Comparison of ENCODE assay signal across 19 cellular contexts in genomic region chr6:21377356-21377755, GRCh38.
DNase-seq lines count a peak whose midpoint lies in the region; ATAC-seq, FAIRE-seq and TF ChIP-seq lines count a peak whose summit lies in the region.
"Had no signal": no experiment of that assay in that cellular context is flagged by ENCODE, and none has a peak within 500 bp of the region (broad histone marks: within the 10 kb centered on the region; RNA-seq: fewer than 3 reads in every experiment).

No MANE protein-coding gene starts in this region.

- H4K91ac ChIP-seq in H1 (replicated peaks; ENCODE audit: insufficient read length, low read length) (no peak overlapping the region), trophoblast cell (ENCODE audit: low read depth, low read length) (peak overlapping the region; percentile 71)

- no peaks in the 10 kb centered on the region for H3K23me2 ChIP-seq in H1 (ENCODE audit: low read depth, low read length)

- no peak overlapping the region for H2BK20ac ChIP-seq in H1 (ENCODE audit: low read length)

- H3K4me1 ChIP-seq in HepG2 (ENCODE audit: insufficient read depth, low read length) (peaks cover 46% of the 10 kb centered on the region), right lobe of liver (no peaks in the 10 kb centered on the region), H1 (replicated peaks in 1 of 4; ENCODE audit: control insufficient read depth in 3 of 4, insufficient read depth in 4 of 4, low read length in 3 of 4) (peaks cover 0 to 7% (median 0%) of the 10 kb centered on the region in 4 experiments; a peak in 3 of 7 replicates), trophoblast cell (ENCODE audit: control insufficient read depth in 1 of 2, insufficient read depth in 2 of 2, low read length in 2 of 2) (peaks cover 14 to 17% of the 10 kb centered on the region in 2 experiments)
- H3K4me1 ChIP-seq: HAP-1 had no signal

- no TSS peak for BruUV-seq in HepG2 (replicated peaks; lab: Mats Ljungman, UMichigan)

- H4K8ac ChIP-seq in H1 (ENCODE audit: extremely low read depth, insufficient read depth, low read length): no peak overlapping the region
- no peak overlapping the region for H4K8ac ChIP-seq in trophoblast cell (ENCODE audit: low read depth, low read length)

- H3K79me2 ChIP-seq in HepG2 (ENCODE audit: insufficient read depth, low read length): no peaks in the 10 kb centered on the region
- no peaks in the 10 kb centered on the region for H3K79me2 ChIP-seq in H1 (ENCODE audit: control insufficient read depth in 1 of 2, insufficient read depth in 2 of 2, low read length in 2 of 2)
- peaks cover 2% of the 10 kb centered on the region for H3K79me2 ChIP-seq in trophoblast cell (ENCODE audit: control insufficient read depth, insufficient read depth, low read length, poor library complexity)

- TF ChIP-seq RAD21 in HepG2 (CRISPR knock-in tag; IDR thresholded peaks at IDR 0.05) (no peak), H1 (IDR thresholded peaks at IDR 0.05 in 1 of 2, conservative IDR thresholded peaks at IDR 0.05 in 1 of 2; ENCODE audit: low read depth in 2 of 2, low read length in 2 of 2) (no peak)

- no peak for TF ChIP-seq POLR2A in HepG2 (IDR thresholded peaks at IDR 0.05; ENCODE audit: insufficient read depth in 1 of 2, low read depth in 2 of 2, low read length in 2 of 2)
- no peak for TF ChIP-seq POLR2A in right lobe of liver (IDR thresholded peaks at IDR 0.05)
- no peak for TF ChIP-seq POLR2A in H1 (IDR thresholded peaks at IDR 0.05; ENCODE audit: control extremely low read depth in 1 of 2, low read depth in 2 of 2, low read length in 2 of 2)

- H3K27me3 ChIP-seq in HepG2 (ENCODE audit: control insufficient read depth in 1 of 2, insufficient read depth in 2 of 2, low read length in 2 of 2): 0 out of 5 replicates have a peak, but pooled peaks cover 0 to 3% of the 10 kb centered on the region in 2 experiments
- H3K27me3 ChIP-seq in right lobe of liver: no peaks in the 10 kb centered on the region
- no peaks in the 10 kb centered on the region; a peak in 1 of 7 replicates for H3K27me3 ChIP-seq in H1 (replicated peaks in 1 of 4; ENCODE audit: control insufficient read depth in 3 of 4, extremely low read depth in 1 of 4, insufficient read depth in 3 of 4, low read length in 3 of 4)
- no peaks in the 10 kb centered on the region for H3K27me3 ChIP-seq in trophoblast cell (ENCODE audit: insufficient read depth, low read length)
- H3K27me3 ChIP-seq: BLaER1 treated with 17β-estradiol and CSF1 and Interleukin-3, amounts not matched to agents 10 nM and 100 nM had no signal

- H3K9ac ChIP-seq in HepG2 (ENCODE audit: insufficient read depth, low read depth, low read length) (no peak overlapping the region), H1 (replicated peaks in 1 of 4; ENCODE audit: extremely low read depth in 1 of 4, low read depth in 3 of 4, low read length in 3 of 4) (no peak overlapping the region), trophoblast cell (ENCODE audit: low read length) (no peak overlapping the region)
- H3K9ac ChIP-seq: BLaER1 treated with 17β-estradiol and CSF1 and Interleukin-3, amounts not matched to agents 10 nM and 100 nM had no signal

- no peak overlapping the region for H3K27ac ChIP-seq in HepG2 (ENCODE audit: extremely low read length, insufficient read depth, low read length)
- H3K27ac ChIP-seq in right lobe of liver: no peak overlapping the region
- H3K27ac ChIP-seq in H1 (ENCODE audit: low read depth, low read length): no peak overlapping the region
- H3K27ac ChIP-seq in trophoblast cell (ENCODE audit: low read depth, low read length): peak overlapping the region; percentile 43
- H3K27ac ChIP-seq: BLaER1 treated with 17β-estradiol and CSF1 and Interleukin-3, amounts not matched to agents 10 nM and 100 nM; HL-60 had no signal

- POLR2A ChIA-PET in HepG2 (lab: Yijun Ruan, JAX): no interaction called here
- POLR2A ChIA-PET in H1 (lab: Charles Lee; ENCODE audit: partially characterized antibody): no interaction called here

- H3K79me1 ChIP-seq in H1 (ENCODE audit: low read depth, low read length) (no peaks in the 10 kb centered on the region), trophoblast cell (ENCODE audit: low read length) (peaks cover 12% of the 10 kb centered on the region)

- no peaks in the 10 kb centered on the region for H3K27me3 Mint-ChIP-seq in stimulated activated memory B cell treated with anti-CD40 and anti-IgM and Interleukin-4, amounts not matched to agents 10 μg/mL and 1 μg/mL and 100 μg/mL, for 72 hours

- H3K4me3 ChIP-seq in HepG2 (replicated peaks in 1 of 3; ENCODE audit: insufficient read depth in 1 of 3, low read depth in 2 of 3, low read length in 3 of 3): no peak overlapping the region
- no peak overlapping the region for H3K4me3 ChIP-seq in right lobe of liver
- no peak overlapping the region for H3K4me3 ChIP-seq in H1 (ENCODE audit: extremely low read depth in 1 of 4, insufficient read depth in 2 of 4, low read depth in 3 of 4, low read length in 4 of 4)
- no peak overlapping the region for H3K4me3 ChIP-seq in trophoblast cell (ENCODE audit: low read depth, low read length)
- H3K4me3 ChIP-seq: BLaER1 treated with 17β-estradiol and CSF1 and Interleukin-3, amounts not matched to agents 10 nM and 100 nM; GM23338; HAP-1 had no signal

- peaks cover 8% of the 10 kb centered on the region for H3K4me1 Mint-ChIP-seq in stimulated activated memory B cell treated with anti-CD40 and anti-IgM and Interleukin-4, amounts not matched to agents 10 μg/mL and 1 μg/mL and 100 μg/mL, for 72 hours
- H3K4me1 Mint-ChIP-seq: CD4-positive, CD25-positive, alpha-beta regulatory T cell had no signal

- no peak for ATAC-seq in HepG2
- ATAC-seq in right lobe of liver: no peak
- ATAC-seq in stimulated activated memory B cell treated with anti-CD40 and anti-IgM and Interleukin-4, amounts not matched to agents 10 μg/mL and 1 μg/mL and 100 μg/mL, for 72 hours: no peak
- ATAC-seq: GM23338 had no signal

- no peak overlapping the region for H3K4me3 Mint-ChIP-seq in stimulated activated memory B cell treated with anti-CD40 and anti-IgM and Interleukin-4, amounts not matched to agents 10 μg/mL and 1 μg/mL and 100 μg/mL, for 72 hours
- H3K4me3 Mint-ChIP-seq: CD4-positive, CD25-positive, alpha-beta regulatory T cell; GM23338 had no signal

- WGBS in HepG2 (ENCODE audit: low lambda C conversion rate): 40% methylated on average over 6 of the region's 6 CpGs
- 77% methylated on average over 6 of the region's 6 CpGs for WGBS in right lobe of liver (ENCODE audit: insufficient coverage, low coverage, low lambda C conversion rate, missing lambda C conversion rate)
- WGBS in H1 (ENCODE audit: extremely low coverage in 1 of 2, insufficient coverage in 1 of 2, insufficient read length in 1 of 2, insufficient replicate concordance in 2 of 2, low coverage in 1 of 2, low lambda C conversion rate in 2 of 2, missing lambda C conversion rate in 1 of 2), 2 experiments: 87% methylated on average over 6 of the region's 6 CpGs; no CpG with 5 or more reads in 1 of the 2 experiments
- no CpG with 5 or more reads among the region's 6 CpGs for WGBS in trophoblast cell (ENCODE audit: extremely low coverage, insufficient coverage, insufficient read length)

- H4K12ac ChIP-seq in trophoblast cell (ENCODE audit: low read depth, low read length): no peak overlapping the region

- H4K5ac ChIP-seq in H1 (ENCODE audit: insufficient read length, low read depth, low read length): no peak overlapping the region

- H3K18ac ChIP-seq in H1 (ENCODE audit: extremely low read depth, low read length) (no peak overlapping the region), trophoblast cell (ENCODE audit: low read length) (no peak overlapping the region)

- peak overlapping the region; percentile 40; the same call in 1 of the 2 replicates for H3K4me2 ChIP-seq in HepG2 (ENCODE audit: low read depth, low read length)
- H3K4me2 ChIP-seq in H1 (ENCODE audit: insufficient read depth in 1 of 2, low read depth in 2 of 2, low read length in 2 of 2): no peak overlapping the region
- no peak overlapping the region for H3K4me2 ChIP-seq in trophoblast cell (ENCODE audit: low read length)
- H3K4me2 ChIP-seq: BLaER1 treated with 17β-estradiol and CSF1 and Interleukin-3, amounts not matched to agents 10 nM and 100 nM; GM23338 had no signal

- H2BK120ac ChIP-seq in H1 (replicated peaks; ENCODE audit: low read depth, low read length) (no peak overlapping the region), trophoblast cell (ENCODE audit: insufficient read depth, low read length, poor library complexity) (peak overlapping the region; percentile 35)

- H3K27ac Mint-ChIP-seq in stimulated activated memory B cell treated with anti-CD40 and anti-IgM and Interleukin-4, amounts not matched to agents 10 μg/mL and 1 μg/mL and 100 μg/mL, for 72 hours: no peak overlapping the region
- H3K27ac Mint-ChIP-seq: CD4-positive, CD25-positive, alpha-beta regulatory T cell; GM23338 had no signal

- no peak overlapping the region for H3K14ac ChIP-seq in H1 (ENCODE audit: insufficient read length)
- no peak overlapping the region for H3K14ac ChIP-seq in trophoblast cell (ENCODE audit: low read length)

- peak overlapping the region; percentile 57; the same call in 1 of the 2 replicates for H2BK5ac ChIP-seq in H1 (ENCODE audit: low read depth, low read length)
- H2BK5ac ChIP-seq in trophoblast cell (ENCODE audit: low read depth, low read length, poor library complexity): no peak overlapping the region

- H2AK5ac ChIP-seq in H1 (ENCODE audit: low read depth, low read length) (0 out of 2 replicates have a peak overlapping the region, but pooled peaks have one; percentile 34), trophoblast cell (ENCODE audit: low read length) (peak overlapping the region; percentile 45)

- H3K4ac ChIP-seq in H1 (replicated peaks; ENCODE audit: insufficient read length, low read depth, low read length) (no peak overlapping the region), trophoblast cell (ENCODE audit: low read depth, low read length) (no peak overlapping the region)

- no peak overlapping the region for H3K56ac ChIP-seq in H1 (replicated peaks; ENCODE audit: insufficient read length, low read depth, low read length)

- H3K9me3 ChIP-seq in HepG2 (ENCODE audit: low read length) (no peaks in the 10 kb centered on the region), right lobe of liver (no peaks in the 10 kb centered on the region), H1 (ENCODE audit: insufficient read depth in 2 of 2, low read depth in 1 of 2, low read length in 1 of 2) (no peaks in the 10 kb centered on the region), trophoblast cell (ENCODE audit: insufficient read depth, low read depth, low read length) (no peaks in the 10 kb centered on the region)
- H3K9me3 ChIP-seq: BLaER1 treated with 17β-estradiol and CSF1 and Interleukin-3, amounts not matched to agents 10 nM and 100 nM; HAP-1 had no signal

- 0 out of 2 replicates have a peak overlapping the region, but pooled peaks have one; percentile 75 for H2BK12ac ChIP-seq in H1 (ENCODE audit: low read depth, low read length)
- H2BK12ac ChIP-seq in trophoblast cell (ENCODE audit: low read length): peak overlapping the region; percentile 96

- no peaks in the 10 kb centered on the region for H3K36me3 Mint-ChIP-seq in stimulated activated memory B cell treated with anti-CD40 and anti-IgM and Interleukin-4, amounts not matched to agents 10 μg/mL and 1 μg/mL and 100 μg/mL, for 72 hours
- H3K36me3 Mint-ChIP-seq: CD4-positive, CD25-positive, alpha-beta regulatory T cell had no signal

- H2BK15ac ChIP-seq in H1 (ENCODE audit: low read length): no peak overlapping the region

- H4K20me1 ChIP-seq in HepG2 (ENCODE audit: insufficient read depth, low read length) (no peaks in the 10 kb centered on the region), H1 (replicated peaks in 1 of 2; ENCODE audit: control insufficient read depth in 1 of 2, insufficient read depth in 2 of 2, low read length in 2 of 2) (no peaks in the 10 kb centered on the region)
- H4K20me1 ChIP-seq: BLaER1 treated with 17β-estradiol and CSF1 and Interleukin-3, amounts not matched to agents 10 nM and 100 nM had no signal

- H3K36me3 ChIP-seq in HepG2 (replicated peaks in 1 of 2; ENCODE audit: control insufficient read depth in 1 of 2, insufficient read depth in 2 of 2, low read length in 2 of 2) (no peaks in the 10 kb centered on the region), right lobe of liver (no peaks in the 10 kb centered on the region), H1 (ENCODE audit: control insufficient read depth in 2 of 4, insufficient read depth in 4 of 4, low read length in 3 of 4) (no peaks in the 10 kb centered on the region), trophoblast cell (ENCODE audit: control insufficient read depth in 1 of 2, insufficient read depth in 2 of 2, low read length in 2 of 2) (no peaks in the 10 kb centered on the region)
- H3K36me3 ChIP-seq: BLaER1 treated with 17β-estradiol and CSF1 and Interleukin-3, amounts not matched to agents 10 nM and 100 nM; HAP-1 had no signal

- no peak for FAIRE-seq in HepG2 (lab: Jason Lieb, UNC)
- FAIRE-seq in H1 (lab: Jason Lieb, UNC): no peak
- no peak for FAIRE-seq in HTR-8/SVneo (lab: Jason Lieb, UNC)
- FAIRE-seq: GM12892 had no signal

- no peak for TF ChIP-seq CTCF in HepG2 (CRISPR knock-in tag; IDR thresholded peaks at IDR 0.05)
- no peak for TF ChIP-seq CTCF in right lobe of liver (IDR thresholded peaks at IDR 0.05)
- no peak for TF ChIP-seq CTCF in H1 (IDR thresholded peaks at IDR 0.05; ENCODE audit: control extremely low read depth in 1 of 3, insufficient read depth in 1 of 3, low read depth in 1 of 3, low read length in 3 of 3)

- no peaks in the 10 kb centered on the region for H3K9me3 Mint-ChIP-seq in stimulated activated memory B cell treated with anti-CD40 and anti-IgM and Interleukin-4, amounts not matched to agents 10 μg/mL and 1 μg/mL and 100 μg/mL, for 72 hours
- H3K9me3 Mint-ChIP-seq: CD4-positive, CD25-positive, alpha-beta regulatory T cell; GM23338 had no signal

- no peak overlapping the region for H2AFZ ChIP-seq in HepG2 (ENCODE audit: low read length)
- no peak overlapping the region for H2AFZ ChIP-seq in H1 (ENCODE audit: low read length)
- no peak overlapping the region for H2AFZ ChIP-seq in trophoblast cell (ENCODE audit: insufficient read depth, low read length, poor library complexity)
- H2AFZ ChIP-seq: GM23338 had no signal

- TF ChIP-seq EP300 in HepG2 (IDR thresholded peaks at IDR 0.05; ENCODE audit: low read depth in 2 of 2, low read length in 2 of 2) (no peak), HepG2 (CRISPR knock-in tag; IDR thresholded peaks at IDR 0.05; ENCODE audit: borderline replicate concordance) (no peak), H1 (IDR thresholded peaks at IDR 0.05; ENCODE audit: borderline replicate concordance in 1 of 2, low read depth in 2 of 2, low read length in 2 of 2) (no peak)

- intact Hi-C loops in HepG2 (cut with micrococcal nuclease; ENCODE audit: unreplicated experiment) (no loop called here), right lobe of liver (cut with DNase I) (no loop called here)

- in situ Hi-C loops in HepG2 (cut with HindIII; ENCODE audit: extremely low pct_ligation_motif_present, low pct_unique_long_range_greater_than_20kb): no loop called here

- CTCF ChIA-PET in HepG2 (lab: Yijun Ruan, JAX; ENCODE audit: low intra/inter-chr PET ratio, low total read pairs): no interaction called here
- CTCF ChIA-PET in H1 (lab: Charles Lee; ENCODE audit: partially characterized antibody): interaction anchor here (1.0 kb wide), 2 partner anchors 8 to 45 kb away, joined by 3 read pairs; no protein-coding TSS in a partner anchor

- H3K23ac ChIP-seq in H1 (ENCODE audit: insufficient read length) (no peak overlapping the region), trophoblast cell (ENCODE audit: low read length) (no peak overlapping the region)

- no peak for DNase-seq in HepG2 (ENCODE audit: low spot score)
- DNase-seq in right lobe of liver: no peak
- DNase-seq in H1 (ENCODE audit: low read depth in 1 of 2, low spot score in 2 of 2): no peak
- peak; percentile 84 to 87 for DNase-seq in trophoblast cell
- DNase-seq in HTR-8/SVneo (ENCODE audit: insufficient read length, low spot score): no peak
- DNase-seq in activated CD4-positive, CD25-positive, alpha-beta regulatory T cell treated with anti-CD3 and anti-CD28 coated beads, Interleukin-2, amount 50 U/mL, for 72 hours: no peak
- DNase-seq: 8988T; Calu3; CD4-positive, CD25-positive, alpha-beta regulatory T cell; DMS 273 treated with DMSO at 0.1 percent for 48 hours; GDM1; IMR-90; KBM-7 had no signal

Comparison
In these comparisons a context has a peak if more than half of its experiments do, and no peak if none do; other contexts are left out.
1. DNase-seq: peak in trophoblast cell (2 of 2); none in HepG2 (single experiment), right lobe of liver (0 of 3), H1 (0 of 2), HTR-8/SVneo (single experiment) and activated CD4-positive, CD25-positive, alpha-beta regulatory T cell treated with anti-CD3 and anti-CD28 coated beads, Interleukin-2, amount 50 U/mL, for 72 hours (single experiment).